ENCODE assay signal across 21 cellular contexts in genomic region chr17:76243826-76244679, GRCh38. TPM values are rescaled to one million over a fixed set of nuclear protein-coding genes. Genes with fewer than 3 reads are reported as not detected.
DNase-seq lines count a peak whose midpoint lies in the region; ATAC-seq and TF ChIP-seq lines count a peak whose summit lies in the region.
"Had no signal": no experiment of that assay in that cellular context is flagged by ENCODE, and none has a peak within 500 bp of the region (broad histone marks: within the 10 kb centered on the region; RNA-seq: fewer than 3 reads in every experiment).

No MANE protein-coding gene starts in this region.

- peaks cover 11% of the 10 kb centered on the region for H3K36me3 Mint-ChIP-seq in activated naive CD4-positive, alpha-beta T cell treated with anti-CD3 and anti-CD28 coated beads, Interleukin-2, amount 10 ng/mL, durations not matched to agents 7 days and 5 days

- POLR2A ChIA-PET in A673 (lab: Charles Lee; ENCODE audit: low non-redundant PET), result no interaction called here

- no peaks in the 10 kb centered on the region for H3K9me3 ChIP-seq in A673 (ENCODE audit: low read depth, low read length, poor library complexity, severe bottlenecking)
- H3K9me3 ChIP-seq: breast epithelium had no signal

- peak overlapping the region; percentile 90 for H3K27ac Mint-ChIP-seq in activated naive CD4-positive, alpha-beta T cell treated with anti-CD3 and anti-CD28 coated beads, Interleukin-2, amount 10 ng/mL, durations not matched to agents 7 days and 5 days
- peak overlapping the region; percentile 60 to 69 for H3K27ac Mint-ChIP-seq in stimulated activated naive CD8-positive, alpha-beta T cell treated with anti-CD3 and anti-CD28 coated beads, Interleukin-15, amount 100 ng/mL, for 72 hours
- H3K27ac Mint-ChIP-seq: effector memory CD8-positive, alpha-beta T cell had no signal

- no peak for DNase-seq in activated naive CD4-positive, alpha-beta T cell treated with anti-CD3 and anti-CD28 coated beads, Interleukin-2, amount 10 ng/mL, durations not matched to agents 7 days and 5 days
- no peak for DNase-seq in activated naive CD4-positive, alpha-beta T cell (lab: John Stamatoyannopoulos, UW)
- DNase-seq in KBM-7 (peak; percentile 63), fibroblast of gingiva (ENCODE audit: low read depth) (peak; percentile 54), dedifferentiated amniotic fluid mesenchymal stem cell (ENCODE audit: extremely low spot score) (no peak), A673 (ENCODE audit: low spot score) (no peak)
- no peak for DNase-seq in stimulated activated naive CD8-positive, alpha-beta T cell treated with anti-CD3 and anti-CD28 coated beads, Interleukin-15, amount 100 ng/mL, for 72 hours
- DNase-seq: activated CD4-positive, CD25-positive, alpha-beta regulatory T cell treated with anti-CD3 and anti-CD28 coated beads, Interleukin-2, amount 50 U/mL, for 72 hours; DMS53; effector memory CD8-positive, alpha-beta T cell; foreskin keratinocyte; H7; mammary epithelial cell; NCI-H1694 treated with DMSO at 0.1 percent for 48 hours; NCI-H510A treated with DMSO at 0.1 percent for 48 hours; occipital lobe; small intestine had no signal

- no peak overlapping the region for H3K4me3 ChIP-seq in A673 (ENCODE audit: low read depth, low read length, poor library complexity, severe bottlenecking)
- H3K4me3 ChIP-seq: breast epithelium had no signal

- peak overlapping the region; percentile 32 for H3K4me3 Mint-ChIP-seq in activated naive CD4-positive, alpha-beta T cell treated with anti-CD3 and anti-CD28 coated beads, Interleukin-2, amount 10 ng/mL, durations not matched to agents 7 days and 5 days
- H3K4me3 Mint-ChIP-seq in stimulated activated naive CD8-positive, alpha-beta T cell treated with anti-CD3 and anti-CD28 coated beads, Interleukin-15, amount 100 ng/mL, for 72 hours, result peak overlapping the region; percentile 6 to 18
- H3K4me3 Mint-ChIP-seq: B cell; effector memory CD8-positive, alpha-beta T cell had no signal

- BruUV-seq in A673 (replicated peaks; lab: Mats Ljungman, UMichigan), result no TSS peak

- CTCF ChIA-PET in activated naive CD4-positive, alpha-beta T cell treated with anti-CD3 and anti-CD28 coated beads, Interleukin-2, amount 10 ng/mL, durations not matched to agents 7 days and 5 days (lab: Charles Lee), result interaction anchor here (0.6 to 5.6 kb wide), 8 partner anchors 19 to 124 kb away, joined by 3 to 39 read pairs (median 4); partner anchors contain the start of gene UBALD2
- CTCF ChIA-PET in A673 (lab: Charles Lee), result no interaction called here

- TF ChIP-seq CTCF in A673 (conservative IDR thresholded peaks at IDR 0.05; ENCODE audit: low read depth, low read length), result no peak

- H3K4me1 Mint-ChIP-seq in activated naive CD4-positive, alpha-beta T cell treated with anti-CD3 and anti-CD28 coated beads, Interleukin-2, amount 10 ng/mL, durations not matched to agents 7 days and 5 days, result peaks cover 82% of the 10 kb centered on the region
- peaks cover 79% of the 10 kb centered on the region for H3K4me1 Mint-ChIP-seq in stimulated activated naive CD8-positive, alpha-beta T cell treated with anti-CD3 and anti-CD28 coated beads, Interleukin-15, amount 100 ng/mL, for 72 hours

- in situ Hi-C loops in KBM-7 (cut with MboI; ENCODE audit: low pct_unique_long_range_greater_than_20kb, low sequenced_read_pairs), result no loop called here

- peaks cover 4% of the 10 kb centered on the region for H3K4me1 ChIP-seq in A673 (ENCODE audit: insufficient read depth, low read length, poor library complexity, severe bottlenecking)
- H3K4me1 ChIP-seq: foreskin keratinocyte had no signal

- no peak for ATAC-seq in stimulated activated naive CD8-positive, alpha-beta T cell treated with anti-CD3 and anti-CD28 coated beads, Interleukin-15, amount 100 ng/mL, for 72 hours
- ATAC-seq in HG03442 (IDR thresholded peaks at IDR 0.05; ENCODE audit: unreplicated experiment), result no peak
- ATAC-seq: effector memory CD8-positive, alpha-beta T cell; foreskin keratinocyte had no signal

- no peaks in the 10 kb centered on the region for H3K36me3 ChIP-seq in A673 (ENCODE audit: insufficient read depth, low read length, poor library complexity, severe bottlenecking)
- H3K36me3 ChIP-seq: breast epithelium had no signal

- no peaks in the 10 kb centered on the region for H3K27me3 Mint-ChIP-seq in activated naive CD4-positive, alpha-beta T cell treated with anti-CD3 and anti-CD28 coated beads, Interleukin-2, amount 10 ng/mL, durations not matched to agents 7 days and 5 days
- no peaks in the 10 kb centered on the region for H3K27me3 Mint-ChIP-seq in stimulated activated naive CD8-positive, alpha-beta T cell treated with anti-CD3 and anti-CD28 coated beads, Interleukin-15, amount 100 ng/mL, for 72 hours
- H3K27me3 Mint-ChIP-seq: effector memory CD8-positive, alpha-beta T cell had no signal

- H3K27ac ChIP-seq in A673 (ENCODE audit: low read depth, low read length, poor library complexity, severe bottlenecking), result no peak overlapping the region
- H3K27ac ChIP-seq: breast epithelium, foreskin keratinocyte, HL-60 had no signal

- intact Hi-C loops in A673 (cut with micrococcal nuclease; ENCODE audit: unreplicated experiment), result no loop called here

- H3K9me3 Mint-ChIP-seq in activated naive CD4-positive, alpha-beta T cell treated with anti-CD3 and anti-CD28 coated beads, Interleukin-2, amount 10 ng/mL, durations not matched to agents 7 days and 5 days, result no peaks in the 10 kb centered on the region
- H3K9me3 Mint-ChIP-seq in stimulated activated naive CD8-positive, alpha-beta T cell treated with anti-CD3 and anti-CD28 coated beads, Interleukin-15, amount 100 ng/mL, for 72 hours, result no peaks in the 10 kb centered on the region
- H3K9me3 Mint-ChIP-seq: effector memory CD8-positive, alpha-beta T cell had no signal

- peaks cover 43% of the 10 kb centered on the region for H3K27me3 ChIP-seq in A673 (replicated peaks; ENCODE audit: insufficient read depth, low read depth, low read length, poor library complexity)
- H3K27me3 ChIP-seq: breast epithelium had no signal

RNA-seq across cellular contexts. Expression of gene RNF157, which starts 3.8 kb away (rescaled TPM):
- 0.56 and 0.70 TPM in 2 replicates for total RNA-seq in A673 (2021)
- total RNA-seq: foreskin keratinocyte, mammary epithelial cell had no signal

RNA-seq across cellular contexts. Expression of gene UBALD2, which starts 21.1 kb away (rescaled TPM):
- 45.7 and 46.5 TPM in 2 replicates for total RNA-seq in A673 (2021)

Comparison
In these comparisons a context has a peak if more than half of its experiments do, and no peak if none do; other contexts are left out.
1. DNase-seq: peak in KBM-7 (single experiment) and fibroblast of gingiva (single experiment); none in activated naive CD4-positive, alpha-beta T cell treated with anti-CD3 and anti-CD28 coated beads, Interleukin-2, amount 10 ng/mL, durations not matched to agents 7 days and 5 days (single experiment), activated naive CD4-positive, alpha-beta T cell (0 of 4), stimulated activated naive CD8-positive, alpha-beta T cell treated with anti-CD3 and anti-CD28 coated beads, Interleukin-15, amount 100 ng/mL, for 72 hours (0 of 2), dedifferentiated amniotic fluid mesenchymal stem cell (single experiment) and A673 (single experiment).